In genomic region chr22:38872172-38872830, GRCh38 we compare ENCODE assay signal across 8 cellular contexts. TPM values are rescaled to one million over a fixed set of nuclear protein-coding genes. Genes with fewer than 3 reads are reported as not detected.
DNase-seq lines count a peak whose midpoint lies in the region; ATAC-seq, FAIRE-seq and TF ChIP-seq lines count a peak whose summit lies in the region.

CBX6 (minus strand) TSS chr22:38872216; CDS start chr22:38872190, 26 bp downstream.

- peak; percentile 38 for ATAC-seq in GM21717 (IDR thresholded peaks at IDR 0.05; ENCODE audit: unreplicated experiment)
- peak; percentile 83 for ATAC-seq in mucosa of descending colon

- BruUV-seq in PC-9 (replicated peaks; lab: Mats Ljungman, UMichigan) = TSS peak; percentile 50

- H3K27me3 ChIP-seq in PC-9 (ENCODE audit: insufficient read depth, low read depth) = no peaks in the 10 kb centered on the region

- peak within 1 kb of the TSS; percentile 83 for H3K4me3 ChIP-seq in PC-9
- H3K4me3 ChIP-seq in mucosa of descending colon = peak within 1 kb of the TSS; percentile 40

- TF ChIP-seq CTCF in D721Med (IDR thresholded peaks at IDR 0.05; ENCODE audit: insufficient read depth, missing control alignments) (no peak), PC-9 (conservative IDR thresholded peaks at IDR 0.05) (no peak), mucosa of descending colon (IDR thresholded peaks at IDR 0.05) (no peak)

- H3K9me3 ChIP-seq in PC-9 (ENCODE audit: insufficient read depth, low read depth) (no peaks in the 10 kb centered on the region), mucosa of descending colon (no peaks in the 10 kb centered on the region)

- peaks cover 28% of the 10 kb centered on the region for H3K4me1 ChIP-seq in PC-9 (replicated peaks; ENCODE audit: insufficient read depth)
- peaks cover 14% of the 10 kb centered on the region for H3K4me1 ChIP-seq in mucosa of descending colon (ENCODE audit: low read depth)

- H2AFZ ChIP-seq in PC-9 = peak within 1 kb of the TSS; percentile 96

- peaks cover 6% of the 10 kb centered on the region; the same call in 1 of the 2 replicates for H4K20me1 ChIP-seq in PC-9 (ENCODE audit: insufficient read depth)

- H3K79me2 ChIP-seq in PC-9 (ENCODE audit: low read depth) = peaks cover 32% of the 10 kb centered on the region

- FAIRE-seq in D721Med (lab: Jason Lieb, UNC) = no peak

- intact Hi-C loops in PC-9 (cut with micrococcal nuclease; ENCODE audit: unreplicated experiment) (loop anchor here (1.0 to 5.0 kb wide), 4 partner anchors 55 to 1165 kb away; no protein-coding TSS in a partner anchor), mucosa of descending colon (cut with DNase I, micrococcal nuclease) (loop anchor here in 1 of 2 donors (10.0 kb wide), 1 partner anchor 132 kb away; no protein-coding TSS in a partner anchor)

- POLR2A ChIA-PET in PC-9 (lab: Charles Lee; ENCODE audit: unreplicated experiment) = interaction anchor here (0.5 to 0.9 kb wide), 4 partner anchors 10 to 341 kb away, joined by 3 to 29 read pairs (median 3); no protein-coding TSS in a partner anchor

- CTCF ChIA-PET in PC-9 (lab: Charles Lee) = interaction anchor here (0.6 to 3.3 kb wide), 4 partner anchors 49 to 103 kb away, joined by 3 to 18 read pairs (median 7); no protein-coding TSS in a partner anchor

- H3K4me2 ChIP-seq in PC-9 = peak within 1 kb of the TSS; percentile 100

- H3K36me3 ChIP-seq in PC-9 (ENCODE audit: low read depth) = peaks cover 8% of the 10 kb centered on the region; the same call in 1 of the 2 replicates
- H3K36me3 ChIP-seq in mucosa of descending colon (ENCODE audit: low read depth) = no peaks in the 10 kb centered on the region

- H3K27ac ChIP-seq in PC-9 (peak within 1 kb of the TSS; percentile 62), epithelial cell of prostate (peak within 1 kb of the TSS; percentile 54)

- H3K9me2 ChIP-seq in PC-9 (ENCODE audit: insufficient read depth) = no peaks in the 10 kb centered on the region

- DNase-seq in D721Med (ENCODE audit: insufficient read length, low spot score) (peak; percentile 60), KG1 (lab: John Stamatoyannopoulos, UW) (peak; percentile 80), PC-9 (peak; percentile 73 to 97), activated T-cell treated with anti-CD3 and anti-CD28 coated beads for 48 hours (ENCODE audit: low read depth) (peak; percentile 95), epithelial cell of prostate (ENCODE audit: low read depth, low spot score) (no peak), mucosa of descending colon (peak; percentile 94)
- peak; percentile 89 to 91 for DNase-seq in stimulated activated CD8-positive, alpha-beta memory T cell treated with anti-CD3 and anti-CD28 coated beads, Interleukin-4, amount 100 ng/mL, for 1 hour (ENCODE audit: low read depth in 2 of 2, low spot score in 1 of 2)

- peaks cover 48% of the 10 kb centered on the region for H3F3A ChIP-seq in PC-9 (ENCODE audit: insufficient read depth, low read depth)

RNA-seq across cellular contexts. Expression of gene CBX6, which starts in this region (rescaled TPM):
- total RNA-seq in PC-9 (2021) (131 and 136 TPM in 2 replicates), mucosa of descending colon (10 to 100 TPM; 15.7 to 84.0 (median 23.6) TPM)
